ENCODE assay signal across 27 cellular contexts in genomic region chr3:31984321-31984720, GRCh38. TPM values are rescaled to one million over a fixed set of nuclear protein-coding genes. Genes with fewer than 3 reads are reported as not detected.
"Had no signal": no experiment of that assay in that cellular context is flagged by ENCODE, and none has a peak within 500 bp of the region (broad histone marks: within the 10 kb centered on the region; RNA-seq: fewer than 3 reads in every experiment).

No MANE protein-coding gene starts in this region.

- DNase-seq: activated CD4-positive, alpha-beta T cell treated with anti-CD3 and anti-CD28 coated beads for 48 hours; activated CD4-positive, alpha-beta T cell treated with anti-CD3 and anti-CD28 coated beads, Interleukin-2, amount 50 U/mL, for 4 hours; activated CD4-positive, CD25-positive, alpha-beta regulatory T cell treated with anti-CD3 and anti-CD28 coated beads, Interleukin-2, amount 50 U/mL, for 72 hours; activated CD8-positive, alpha-beta T cell treated with anti-CD3 and anti-CD28 coated beads, Interleukin-2, amount 10 ng/mL, durations not matched to agents 7 days and 5 days; activated effector memory CD4-positive, alpha-beta T cell treated with Interleukin-2 at 50 U/mL for 16 hours; activated naive CD4-positive, alpha-beta T cell treated with Interleukin-2 at 50 U/mL for 16 hours; activated naive CD8-positive, alpha-beta T cell treated with anti-CD3 and anti-CD28 coated beads, Interleukin-2, amount 50 U/mL, for 24 hours; activated T-cell treated with anti-CD3 and anti-CD28 coated beads, Interleukin-2, amount 50 U/mL, for 24 hours; amniotic stem cell; body of pancreas; IMR-90; KG1; MV-4-11; NCI-H1092 treated with DMSO at 0.1 percent for 48 hours; NCI-H1436 treated with DMSO at 0.1 percent for 48 hours; NCI-H187; NCI-H2081; NCI-H510A treated with DMSO at 0.1 percent for 48 hours; NCI-H69; NK-92 treated with Interleukin-12 subunit alpha and Interleukin-12 subunit beta, amount 100 ng/mL, for 24 hours; SHP77 had no signal

- H3K9me3 ChIP-seq: body of pancreas, SJSA1 had no signal

- H3K27ac ChIP-seq: ascending aorta, body of pancreas, SJSA1 had no signal

- H3K4me3 ChIP-seq: ascending aorta, body of pancreas, SJSA1 had no signal

- H3K36me3 ChIP-seq: ascending aorta, SJSA1 had no signal

- H3K27ac Mint-ChIP-seq: activated CD8-positive, alpha-beta T cell treated with anti-CD3 and anti-CD28 coated beads, Interleukin-2, amount 10 ng/mL, durations not matched to agents 7 days and 5 days; activated naive CD4-positive, alpha-beta T cell treated with anti-CD3 and anti-CD28 coated beads, Interleukin-2, amount 50 U/mL, for 72 hours; activated naive CD8-positive, alpha-beta T cell treated with anti-CD3 and anti-CD28 coated beads, Interleukin-2, amount 50 U/mL, for 24 hours; activated T-cell treated with anti-CD3 and anti-CD28 coated beads, Interleukin-2, amount 50 U/mL, for 24 hours; activated T-helper 1 cell treated with anti-CD3 and anti-CD28 coated beads, Interleukin-12 subunit alpha, Interleukin-12 subunit beta, Interleukin-2, Interleukin-4 antibody, amounts not matched to agents 30 ng/mL and 10 ng/mL and 1 ng/mL, durations not matched to agents 14 hours and 24 hours and 36 hours; T-helper 1 cell treated with Interleukin-12 subunit alpha and Interleukin-12 subunit beta and Interleukin-4 antibody, amounts not matched to agents 30 μg/mL and 1 μg/mL, for 36 hours had no signal

- H3K4me3 Mint-ChIP-seq: activated CD8-positive, alpha-beta T cell treated with anti-CD3 and anti-CD28 coated beads, Interleukin-2, amount 10 ng/mL, durations not matched to agents 7 days and 5 days; activated naive CD8-positive, alpha-beta T cell treated with anti-CD3 and anti-CD28 coated beads, Interleukin-2, amount 50 U/mL, for 24 hours; activated T-cell treated with anti-CD3 and anti-CD28 coated beads, Interleukin-2, amount 50 U/mL, for 24 hours; activated T-helper 1 cell treated with anti-CD3 and anti-CD28 coated beads, Interleukin-12 subunit alpha, Interleukin-12 subunit beta, Interleukin-2, Interleukin-4 antibody, amounts not matched to agents 30 ng/mL and 10 ng/mL and 1 ng/mL, durations not matched to agents 14 hours and 24 hours and 36 hours; T-helper 1 cell treated with Interleukin-12 subunit alpha and Interleukin-12 subunit beta and Interleukin-4 antibody, amounts not matched to agents 30 μg/mL and 1 μg/mL, for 36 hours had no signal

- H3K27me3 ChIP-seq: ascending aorta, body of pancreas, SJSA1 had no signal

- ATAC-seq: activated CD8-positive, alpha-beta T cell treated with anti-CD3 and anti-CD28 coated beads, Interleukin-2, amount 10 ng/mL, durations not matched to agents 7 days and 5 days; activated naive CD4-positive, alpha-beta T cell treated with anti-CD3 and anti-CD28 coated beads, Interleukin-2, amount 50 U/mL, for 72 hours; activated naive CD8-positive, alpha-beta T cell treated with anti-CD3 and anti-CD28 coated beads, Interleukin-2, amount 50 U/mL, for 24 hours; body of pancreas; SK-N-SH treated with all-trans-retinoic acid at 6 μM for 48 hours had no signal

- H3K9me3 Mint-ChIP-seq: activated naive CD4-positive, alpha-beta T cell treated with anti-CD3 and anti-CD28 coated beads, Interleukin-2, amount 50 U/mL, for 72 hours; activated naive CD8-positive, alpha-beta T cell treated with anti-CD3 and anti-CD28 coated beads, Interleukin-2, amount 50 U/mL, for 24 hours; activated T-helper 1 cell treated with anti-CD3 and anti-CD28 coated beads, Interleukin-12 subunit alpha, Interleukin-12 subunit beta, Interleukin-2, Interleukin-4 antibody, amounts not matched to agents 30 ng/mL and 10 ng/mL and 1 ng/mL, durations not matched to agents 14 hours and 24 hours and 36 hours; T-helper 1 cell treated with Interleukin-12 subunit alpha and Interleukin-12 subunit beta and Interleukin-4 antibody, amounts not matched to agents 30 μg/mL and 1 μg/mL, for 36 hours had no signal

RNA-seq across cellular contexts. Expression of gene ZNF860, which starts 2.8 kb away (rescaled TPM):
- total RNA-seq: activated CD8-positive, alpha-beta T cell treated with anti-CD3 and anti-CD28 coated beads, Interleukin-2, amount 10 ng/mL, durations not matched to agents 7 days and 5 days had no signal
